In the genomic region with DNA sequence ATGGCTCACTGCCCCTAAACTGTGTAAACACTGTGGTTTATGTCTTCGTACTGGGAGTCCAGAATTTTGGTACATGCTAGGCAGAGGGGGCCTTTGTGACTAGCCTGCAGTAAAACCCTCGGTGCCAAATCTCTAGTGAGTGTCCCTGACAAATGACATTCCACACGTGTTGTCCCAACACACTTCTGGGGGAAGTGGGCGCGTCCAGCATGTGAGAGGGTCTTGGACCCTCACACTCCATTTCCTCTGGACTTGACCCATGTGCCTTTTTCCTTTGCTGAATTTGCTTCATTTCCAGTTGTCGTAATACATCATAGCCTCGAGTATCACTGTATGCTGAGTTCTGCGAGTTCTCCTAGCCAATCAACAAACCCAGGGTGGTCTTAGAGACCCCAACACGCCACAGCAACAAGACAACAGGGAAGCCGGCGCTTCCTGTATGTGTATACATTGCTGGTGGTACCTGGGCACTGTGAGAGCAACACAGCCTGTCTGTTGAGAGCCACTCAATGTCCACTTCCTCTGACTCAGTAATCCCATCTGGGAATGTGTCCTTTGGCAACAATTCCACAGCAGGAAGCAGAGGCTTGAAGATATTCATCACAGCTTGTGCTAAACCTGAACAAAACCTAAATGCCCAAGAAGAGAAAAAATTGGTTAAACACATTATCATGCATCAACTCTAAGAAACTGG, we compare ENCODE assay signal across 1 cellular context.
TF ChIP-seq lines count a peak whose summit lies in the region.

No MANE protein-coding gene starts in this region.

TF ChIP-seq in H1, 55 proteins besides CTCF, POLR2A, EP300 and RAD21:
- TF ChIP-seq GABPA (IDR thresholded peaks at IDR 0.05; ENCODE audit: borderline replicate concordance, insufficient read depth, low read length): no peak
- TF ChIP-seq SP4 (IDR thresholded peaks at IDR 0.05; ENCODE audit: low read length): no peak
- TF ChIP-seq TAF1 (IDR thresholded peaks at IDR 0.05; ENCODE audit: low read depth, low read length): no peak
- TF ChIP-seq, protein P1, sequence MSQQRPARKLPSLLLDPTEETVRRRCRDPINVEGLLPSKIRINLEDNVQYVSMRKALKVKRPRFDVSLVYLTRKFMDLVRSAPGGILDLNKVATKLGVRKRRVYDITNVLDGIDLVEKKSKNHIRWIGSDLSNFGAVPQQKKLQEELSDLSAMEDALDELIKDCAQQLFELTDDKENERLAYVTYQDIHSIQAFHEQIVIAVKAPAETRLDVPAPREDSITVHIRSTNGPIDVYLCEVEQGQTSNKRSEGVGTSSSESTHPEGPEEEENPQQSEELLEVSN (IDR thresholded peaks at IDR 0.05): no peak
- TF ChIP-seq FOSL1 (IDR thresholded peaks at IDR 0.05; ENCODE audit: insufficient read depth, low read depth, low read length): no peak
- TF ChIP-seq ZNF274 (IDR thresholded peaks at IDR 0.05; ENCODE audit: borderline replicate concordance, extremely low read depth, low read length): no peak
- TF ChIP-seq RNF2 (IDR thresholded peaks at IDR 0.05; ENCODE audit: borderline replicate concordance, low read depth, low read length, missing control alignments, poor library complexity, severe bottlenecking): no peak
- TF ChIP-seq SIRT6 (IDR thresholded peaks at IDR 0.05; ENCODE audit: low read length): no peak
- TF ChIP-seq CHD2 (IDR thresholded peaks at IDR 0.05; ENCODE audit: low read length): no peak
TF ChIP-seq in H1: peak in this region for 0.
